Comparison of ENCODE assay signal across 9 cellular contexts in the genomic region with DNA sequence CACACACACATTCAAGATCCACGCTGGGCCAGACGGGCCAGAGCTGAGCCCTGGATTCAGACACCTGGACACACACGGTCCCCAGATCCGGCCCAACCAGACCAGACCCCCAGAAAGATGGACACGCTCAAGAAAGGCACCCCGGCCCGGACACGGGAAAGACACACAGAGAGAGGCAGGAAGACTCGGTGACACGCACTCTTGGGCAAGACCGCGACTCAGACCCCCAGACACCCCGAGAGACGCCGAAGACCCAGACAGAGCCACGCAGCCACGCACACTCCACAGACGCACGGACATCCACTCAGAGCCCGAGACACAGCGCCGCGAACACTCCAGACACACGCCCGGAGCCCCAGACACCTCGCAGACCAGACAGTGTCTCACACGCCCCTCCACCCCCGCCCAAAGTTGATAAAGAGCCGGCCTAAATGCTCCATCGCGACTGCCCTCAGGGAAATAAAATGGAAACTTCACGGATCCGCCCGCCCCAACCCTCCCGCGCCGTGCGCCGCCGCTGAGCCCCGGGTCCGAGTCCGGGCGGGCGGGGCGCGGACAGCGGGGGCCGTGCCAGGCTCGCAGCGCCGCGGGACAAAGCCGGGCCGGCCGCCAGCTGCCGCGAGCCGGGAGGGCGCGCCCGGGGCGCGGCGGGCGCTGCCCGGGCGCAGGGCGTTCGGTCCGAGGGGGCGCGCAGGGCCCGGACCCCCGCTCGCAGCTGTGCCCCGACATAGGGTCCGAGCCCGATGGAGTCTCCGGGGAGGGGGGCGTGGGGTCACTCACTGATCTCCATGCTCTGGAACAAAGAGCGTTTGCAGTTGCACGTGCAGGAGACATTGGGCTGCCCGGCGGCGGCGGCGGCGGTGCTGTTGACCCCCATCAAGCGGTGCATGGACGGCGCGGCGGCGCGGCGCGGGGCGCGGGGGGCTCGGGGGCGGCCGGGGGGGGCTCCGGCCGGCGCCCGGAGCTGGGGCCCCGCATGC. TPM values are rescaled to one million over a fixed set of nuclear protein-coding genes. Genes with fewer than 3 reads are reported as not detected.
A peak's percentile ranks its signal among the peaks of the same experiment; 100 is the strongest.
DNase-seq lines count a peak whose midpoint lies in the region; ATAC-seq and TF ChIP-seq lines count a peak whose summit lies in the region.
"Had no signal": no experiment of that assay in that cellular context is flagged by ENCODE, and none has a peak within 500 bp of the region (broad histone marks: within the 10 kb centered on the region; RNA-seq: fewer than 3 reads in every experiment).

No MANE protein-coding gene starts in this region.

- H3K36me3 ChIP-seq in CD8-positive, alpha-beta T cell (ENCODE audit: insufficient read depth, low read length) = no peaks in the 10 kb centered on the region

- no peaks in the 10 kb centered on the region for H3K9me3 ChIP-seq in CD8-positive, alpha-beta T cell (ENCODE audit: low read length)
- no peaks in the 10 kb centered on the region for H3K9me3 ChIP-seq in right cardiac atrium (ENCODE audit: control insufficient read depth, low read length)

- POLR2A ChIA-PET in CD8-positive, alpha-beta T cell (lab: Charles Lee) = interaction anchor here (0.7 to 1.5 kb wide), 6 partner anchors 10 to 318 kb away, joined by 3 to 5 read pairs (median 3); a partner anchor contains a TSS

- peaks cover 32% of the 10 kb centered on the region for H3K4me1 ChIP-seq in CD8-positive, alpha-beta T cell (ENCODE audit: insufficient read depth, low read length)
- H3K4me1 ChIP-seq in right cardiac atrium (ENCODE audit: control insufficient read depth, insufficient read depth, low read length) = peaks cover 3% of the 10 kb centered on the region

- peaks cover 8% of the 10 kb centered on the region for H3K36me3 Mint-ChIP-seq in CD8-positive, alpha-beta T cell

- 3% methylated on average over 108 of the region's 108 CpGs for WGBS in right cardiac atrium

- peak overlapping the region; percentile 92 for H3K4me3 Mint-ChIP-seq in CD8-positive, alpha-beta T cell

- no peak for ATAC-seq in CD8-positive, alpha-beta T cell
- peak; percentile 19 to 23 for ATAC-seq in right cardiac atrium

- H3K4me3 ChIP-seq in CD8-positive, alpha-beta T cell (ENCODE audit: low read depth, low read length) = peak overlapping the region; percentile 8
- H3K4me3 ChIP-seq in right cardiac atrium (ENCODE audit: low read length) (peak overlapping the region; percentile 75), skin epidermis (peak overlapping the region; percentile 44 to 85 (median 68))

- no peak for TF ChIP-seq CTCF in CD8-positive, alpha-beta T cell (IDR thresholded peaks at IDR 0.05)

- intact Hi-C loops in CD8-positive, alpha-beta T cell (cut with DNase I, micrococcal nuclease) = loop anchor here (2.0 to 5.0 kb wide), 3 partner anchors 50 to 518 kb away; a partner anchor contains a TSS
- intact Hi-C loops in right cardiac atrium (cut with DNase I) = loop anchor here in 1 of 4 donors (10.0 kb wide), 1 partner anchor 54 kb away; no protein-coding TSS in a partner anchor

- no peaks in the 10 kb centered on the region for H3K27me3 Mint-ChIP-seq in CD8-positive, alpha-beta T cell (ENCODE audit: low read depth)

- peak overlapping the region; percentile 92 for H3K27ac Mint-ChIP-seq in CD8-positive, alpha-beta T cell

- peak in 3 of 7 experiments; percentile 32 to 67 (median 53) for DNase-seq in CD8-positive, alpha-beta T cell
- DNase-seq in M059J (ENCODE audit: low read depth) = peak; percentile 56
- DNase-seq in activated naive CD4-positive, alpha-beta T cell treated with anti-CD3 and anti-CD28 coated beads, Interleukin-2, amount 50 U/mL, for 16 hours = peak; percentile 26
- DNase-seq in right cardiac atrium = peak; percentile 57 to 79 (median 78)
- no peak for DNase-seq in pons (ENCODE audit: low spot score)
- DNase-seq in COR-L47 (lab: John Stamatoyannopoulos, UW) = no peak
- no peak for DNase-seq in middle frontal gyrus (ENCODE audit: extremely low spot score, low spot score)

- H3K27me3 ChIP-seq in CD8-positive, alpha-beta T cell (ENCODE audit: insufficient read depth, low read length) = no peaks in the 10 kb centered on the region
- no peaks in the 10 kb centered on the region for H3K27me3 ChIP-seq in right cardiac atrium (ENCODE audit: control insufficient read depth, insufficient read depth)

- CTCF ChIA-PET in CD8-positive, alpha-beta T cell (lab: Charles Lee) = interaction anchor here (0.6 to 2.0 kb wide), 5 partner anchors 9 to 111 kb away, joined by 3 to 14 read pairs (median 4); no protein-coding TSS in a partner anchor

- H3K9me3 Mint-ChIP-seq in CD8-positive, alpha-beta T cell = no peaks in the 10 kb centered on the region

- no peak overlapping the region for H3K27ac ChIP-seq in CD8-positive, alpha-beta T cell (ENCODE audit: low read depth, low read length)
- H3K27ac ChIP-seq in right cardiac atrium (ENCODE audit: low read length) (peak overlapping the region; percentile 43), skin epidermis (peak overlapping the region in 20 of 21 experiments; percentile 53 to 97 (median 82))
- H3K27ac ChIP-seq: HL-60 had no signal

- peaks cover 35% of the 10 kb centered on the region for H3K4me1 Mint-ChIP-seq in CD8-positive, alpha-beta T cell (ENCODE audit: low read depth)

RNA-seq across cellular contexts. Expression of a gene that starts 0.8 kb away (rescaled TPM):
- total RNA-seq in CD8-positive, alpha-beta T cell = 10 to 100 TPM; 22.2 to 22.4 TPM
- total RNA-seq in M059J (2014; rRNA removed; shearing (Covaris generic)) = 7.5 and 14.6 TPM in 2 replicates
- total RNA-seq in right cardiac atrium = 10 to 100 TPM; 31.7 to 82.0 (median 44.3) TPM
- polyA plus RNA-seq in right cardiac atrium = 17.3 TPM

Comparison
In these comparisons a context has a peak if more than half of its experiments do, and no peak if none do; other contexts are left out.
1. DNase-seq: peak in M059J (single experiment), activated naive CD4-positive, alpha-beta T cell treated with anti-CD3 and anti-CD28 coated beads, Interleukin-2, amount 50 U/mL, for 16 hours (single experiment) and right cardiac atrium (3 of 3); none in pons (single experiment), COR-L47 (single experiment) and middle frontal gyrus (single experiment).
2. H3K4me3 ChIP-seq: peak in every context shown above with its lines; median percentile 75 in right cardiac atrium; 68 in skin epidermis; 8 in CD8-positive, alpha-beta T cell.